ENCODE assay signal across 8 cellular contexts in the genomic region with DNA sequence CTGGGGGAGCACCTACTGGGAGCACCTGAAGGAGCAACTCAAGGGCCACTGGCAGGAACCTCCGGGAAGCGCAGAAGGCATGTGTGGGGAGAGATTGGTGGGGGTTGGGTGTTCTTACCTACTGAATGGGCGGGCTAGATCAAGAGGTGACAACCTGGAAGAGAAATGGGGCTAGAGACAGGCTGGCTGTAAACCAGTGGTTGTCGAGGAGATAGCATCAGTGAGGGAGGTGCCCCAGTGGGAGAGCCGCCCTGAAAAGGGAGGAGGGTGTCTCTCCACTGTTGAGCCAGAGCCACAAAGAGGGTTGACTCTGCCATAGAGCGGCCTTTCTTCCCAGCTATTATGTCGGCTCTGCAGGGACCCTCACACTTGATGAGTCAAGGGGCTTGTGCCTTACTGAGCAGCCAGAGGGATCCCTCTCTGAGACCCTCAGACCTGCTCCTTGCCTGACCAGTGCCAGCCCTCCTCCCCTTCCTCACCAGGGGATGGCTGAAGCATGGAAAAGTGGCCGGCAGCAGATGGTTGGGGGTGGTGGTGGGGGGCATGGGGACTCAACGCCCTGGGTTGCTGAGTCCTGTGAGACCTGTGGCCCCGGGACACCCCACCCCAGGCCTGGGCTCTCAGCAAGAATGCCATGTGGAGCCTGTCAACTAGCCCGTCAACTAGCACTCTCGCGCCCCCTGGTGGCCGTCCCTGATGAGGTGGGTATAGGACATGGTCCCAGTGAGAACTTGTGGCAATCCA. TPM values are rescaled to one million over a fixed set of nuclear protein-coding genes. Genes with fewer than 3 reads are reported as not detected.
DNase-seq lines count a peak whose midpoint lies in the region; ATAC-seq and TF ChIP-seq lines count a peak whose summit lies in the region.

No MANE protein-coding gene starts in this region.

- ATAC-seq in HG02973 (IDR thresholded peaks at IDR 0.05; ENCODE audit: unreplicated experiment) (peak; percentile 54), GM21526 (IDR thresholded peaks at IDR 0.05; ENCODE audit: low FRiP score, unreplicated experiment) (no peak)

- H3K4me3 ChIP-seq in WI38 (ENCODE audit: low read depth, low read length): no peak overlapping the region

- no peaks in the 10 kb centered on the region for H3K36me3 Mint-ChIP-seq in immature natural killer cell

- peaks cover 0 to 6% (median 1%) of the 10 kb centered on the region in 3 donors for H3K27me3 Mint-ChIP-seq in immature natural killer cell (ENCODE audit: low read depth in 3 of 3)

- no peaks in the 10 kb centered on the region for H3K9me3 Mint-ChIP-seq in immature natural killer cell

- peaks cover 0 to 4% of the 10 kb centered on the region in 2 donors for H3K4me1 Mint-ChIP-seq in immature natural killer cell

- H3K4me3 Mint-ChIP-seq in immature natural killer cell: no peak overlapping the region

- peak overlapping the region in 1 of 6 donors; percentile 30 for H3K27ac Mint-ChIP-seq in immature natural killer cell

- peak; percentile 16 for DNase-seq in NCI-H2171 (lab: John Stamatoyannopoulos, UW)
- DNase-seq in brain pericyte (ENCODE audit: low read depth, low spot score): peak; percentile 7
- DNase-seq in immature natural killer cell: peak; percentile 82 to 86 (median 84)
- peak; percentile 88 to 97 for DNase-seq in stimulated activated CD4-positive, alpha-beta T cell treated with anti-CD3 and anti-CD28 coated beads, Interleukin-15, amount 100 ng/mL, for 1 hour (ENCODE audit: low read depth in 1 of 2, low spot score in 1 of 2)

- TF ChIP-seq CTCF in GM12874 (IDR thresholded peaks at IDR 0.05; ENCODE audit: insufficient read depth, low read depth, low read length): peak; percentile 89
- TF ChIP-seq CTCF in WI38 (IDR thresholded peaks at IDR 0.05; ENCODE audit: low read depth, low read length): peak; percentile 75

RNA-seq across cellular contexts. Expression of a gene that starts 36.4 kb away (rescaled TPM):
- polyA plus RNA-seq in immature natural killer cell: 1 to 10 TPM; 2.4 to 3.2 (median 3.2) TPM

RNA-seq across cellular contexts. Expression of a gene that starts 57.0 kb away (rescaled TPM):
- polyA plus RNA-seq in immature natural killer cell: 100 to 1,000 TPM; 139 to 261 (median 139) TPM

Comparison
In these comparisons a context has a peak if more than half of its experiments do, and no peak if none do; other contexts are left out.
1. DNase-seq: peak in every context shown above with its lines; median percentile 92 in stimulated activated CD4-positive, alpha-beta T cell treated with anti-CD3 and anti-CD28 coated beads, Interleukin-15, amount 100 ng/mL, for 1 hour; 84 in immature natural killer cell; 16 in NCI-H2171; 7 in brain pericyte.